Comparison of ENCODE assay signal across 16 cellular contexts in genomic region chr10:21290499-21291160, GRCh38.
"Had no signal": no experiment of that assay in that cellular context is flagged by ENCODE, and none has a peak within 500 bp of the region (broad histone marks: within the 10 kb centered on the region; RNA-seq: fewer than 3 reads in every experiment).

No MANE protein-coding gene starts in this region.

- H3K4me3 ChIP-seq: left lung, thyroid gland, vagina had no signal

- H3K27ac ChIP-seq: vagina, WERI-Rb-1 had no signal

- H3K9me3 ChIP-seq: left lung, thyroid gland, vagina had no signal

- H3K4me3 Mint-ChIP-seq: activated CD8-positive, alpha-beta T cell treated with anti-CD3 and anti-CD28 coated beads for 36 hours had no signal

- FAIRE-seq: bronchial epithelial cell, colon, keratinocyte, small intestine had no signal

- H3K27ac Mint-ChIP-seq: activated CD8-positive, alpha-beta T cell treated with anti-CD3 and anti-CD28 coated beads for 36 hours had no signal

- DNase-seq: activated CD4-positive, alpha-beta T cell treated with anti-CD3 and anti-CD28 coated beads for 4 hours; activated CD8-positive, alpha-beta memory T cell treated with anti-CD3 and anti-CD28 coated beads, Interleukin-2, amount 50 U/mL, for 4 hours; activated CD8-positive, alpha-beta T cell treated with anti-CD3 and anti-CD28 coated beads for 36 hours; aorta; effector CD4-positive, alpha-beta T cell; foreskin melanocyte; head of caudate nucleus; left lung; posterior cingulate gyrus; small intestine; thyroid gland; WERI-Rb-1 had no signal

- H3K27me3 ChIP-seq: thyroid gland, vagina had no signal

- H3K36me3 ChIP-seq: left lung, thyroid gland, vagina, WERI-Rb-1 had no signal

- ATAC-seq: activated CD8-positive, alpha-beta T cell treated with anti-CD3 and anti-CD28 coated beads for 36 hours; left lung had no signal

- H3K9me3 Mint-ChIP-seq: activated CD8-positive, alpha-beta T cell treated with anti-CD3 and anti-CD28 coated beads for 36 hours had no signal
